11 cellular contexts compared by ENCODE assay signal in genomic region chr2:144595686-144596073, GRCh38.
DNase-seq lines count a peak whose midpoint lies in the region; ATAC-seq, FAIRE-seq and TF ChIP-seq lines count a peak whose summit lies in the region.
"Had no signal": no experiment of that assay in that cellular context is flagged by ENCODE, and none has a peak within 500 bp of the region (broad histone marks: within the 10 kb centered on the region; RNA-seq: fewer than 3 reads in every experiment).

No MANE protein-coding gene starts in this region.

- peak overlapping the region; percentile 96 for H2AFZ ChIP-seq in OCI-LY7 (ENCODE audit: low read length)

- peak overlapping the region; percentile 62 for H3K4me3 Mint-ChIP-seq in memory B cell
- H3K4me3 Mint-ChIP-seq in activated CD4-positive, alpha-beta T cell treated with anti-CD3 and anti-CD28 coated beads, Interleukin-2, amount 10 ng/mL, durations not matched to agents 7 days and 5 days = no peak overlapping the region

- H3K79me2 ChIP-seq in OCI-LY7 (ENCODE audit: insufficient read depth, low read depth, low read length) = no peaks in the 10 kb centered on the region

- DNase-seq in A549 (ENCODE audit: low read depth in 1 of 2, low spot score in 1 of 2) (no peak), OCI-LY7 (ENCODE audit: low spot score) (peak; percentile 82), memory B cell (ENCODE audit: low spot score in 2 of 2) (no peak)
- no peak for DNase-seq in NK-92 treated with Interleukin-12 subunit alpha and Interleukin-12 subunit beta, amount 100 ng/mL, for 24 hours (lab: John Stamatoyannopoulos, UW)
- DNase-seq in activated CD4-positive, alpha-beta T cell treated with anti-CD3 and anti-CD28 coated beads, Interleukin-2, amount 10 ng/mL, durations not matched to agents 7 days and 5 days = no peak
- DNase-seq in activated naive CD4-positive, alpha-beta T cell (lab: John Stamatoyannopoulos, UW) = no peak
- DNase-seq: activated CD4-positive, alpha-beta T cell treated with anti-CD3 and anti-CD28 coated beads, Interleukin-2, amount 50 U/mL, for 4 hours; NCI-H345 had no signal

- no peak for TF ChIP-seq EP300 in A549 (IDR thresholded peaks at IDR 0.05)

- H3K36me3 ChIP-seq in OCI-LY7 (ENCODE audit: insufficient read depth, low read length) = peaks cover 4% of the 10 kb centered on the region; the same call in 1 of the 2 replicates

- H3K4me3 ChIP-seq in A549 = no peak overlapping the region
- peak overlapping the region; percentile 59 for H3K4me3 ChIP-seq in OCI-LY7 (ENCODE audit: low read depth, low read length, poor library complexity, severe bottlenecking)
- H3K4me3 ChIP-seq: SK-N-MC had no signal

- no peaks in the 10 kb centered on the region for H3K36me3 Mint-ChIP-seq in memory B cell
- H3K36me3 Mint-ChIP-seq in activated CD4-positive, alpha-beta T cell treated with anti-CD3 and anti-CD28 coated beads, Interleukin-2, amount 10 ng/mL, durations not matched to agents 7 days and 5 days (ENCODE audit: low read depth) = no peaks in the 10 kb centered on the region

- WGBS in A549 (ENCODE audit: missing lambda C conversion rate) = 88% methylated on average over 4 of the region's 4 CpGs

- no peak for FAIRE-seq in A549 (lab: Jason Lieb, UNC)

- intact Hi-C loops in OCI-LY7 (cut with micrococcal nuclease; ENCODE audit: unreplicated experiment) = loop anchor here (5.0 kb wide), 2 partner anchors 33 to 107 kb away; no protein-coding TSS in a partner anchor

- TF ChIP-seq RAD21 in A549 (conservative IDR thresholded peaks at IDR 0.05 in 1 of 2, IDR thresholded peaks at IDR 0.05 in 1 of 2) = no peak

- H3K9me2 ChIP-seq in OCI-LY7 (ENCODE audit: insufficient read depth, low read length) = no peaks in the 10 kb centered on the region

- no peak for TF ChIP-seq CTCF in A549 (IDR thresholded peaks at IDR 0.05)
- TF ChIP-seq CTCF in OCI-LY7 (conservative IDR thresholded peaks at IDR 0.05; ENCODE audit: low read length) = no peak

- TF ChIP-seq POLR2A in A549 (IDR thresholded peaks at IDR 0.05; ENCODE audit: low read length) = no peak

- H3K27me3 Mint-ChIP-seq in memory B cell = no peaks in the 10 kb centered on the region
- H3K27me3 Mint-ChIP-seq in activated CD4-positive, alpha-beta T cell treated with anti-CD3 and anti-CD28 coated beads, Interleukin-2, amount 10 ng/mL, durations not matched to agents 7 days and 5 days = peaks cover 16% of the 10 kb centered on the region

- no peak overlapping the region for H3K27ac Mint-ChIP-seq in memory B cell
- no peak overlapping the region for H3K27ac Mint-ChIP-seq in activated CD4-positive, alpha-beta T cell treated with anti-CD3 and anti-CD28 coated beads, Interleukin-2, amount 10 ng/mL, durations not matched to agents 7 days and 5 days

- H3K9me3 Mint-ChIP-seq in memory B cell = no peaks in the 10 kb centered on the region
- H3K9me3 Mint-ChIP-seq in activated CD4-positive, alpha-beta T cell treated with anti-CD3 and anti-CD28 coated beads, Interleukin-2, amount 10 ng/mL, durations not matched to agents 7 days and 5 days = no peaks in the 10 kb centered on the region

- BruUV-seq in OCI-LY7 (replicated peaks; lab: Mats Ljungman, UMichigan) = no TSS peak

- no peaks in the 10 kb centered on the region for H4K20me1 ChIP-seq in OCI-LY7 (ENCODE audit: insufficient read depth, low read length)

- POLR2A ChIA-PET in A549 (lab: Yijun Ruan, JAX) = no interaction called here
- POLR2A ChIA-PET in OCI-LY7 (lab: Charles Lee) = interaction anchor here (0.6 to 3.7 kb wide), 11 partner anchors 9 to 141 kb away, joined by 3 to 24 read pairs (median 3); no protein-coding TSS in a partner anchor
- POLR2A ChIA-PET in activated CD4-positive, alpha-beta T cell treated with anti-CD3 and anti-CD28 coated beads, Interleukin-2, amount 10 ng/mL, durations not matched to agents 7 days and 5 days (lab: Charles Lee) = interaction anchor here (0.6 kb wide), 1 partner anchor 1201 kb away, joined by 4 read pairs; no protein-coding TSS in a partner anchor

- peak overlapping the region; percentile 67 for H3K4me2 ChIP-seq in A549
- H3K4me2 ChIP-seq in OCI-LY7 (ENCODE audit: low read length) = peak overlapping the region; percentile 94

- CTCF ChIA-PET in A549 (lab: Yijun Ruan, JAX) = no interaction called here
- CTCF ChIA-PET in OCI-LY7 (lab: Charles Lee; ENCODE audit: unreplicated experiment) = interaction anchor here (1.7 kb wide), 1 partner anchor 12 kb away, joined by 4 read pairs; no protein-coding TSS in a partner anchor
- CTCF ChIA-PET in activated CD4-positive, alpha-beta T cell treated with anti-CD3 and anti-CD28 coated beads, Interleukin-2, amount 10 ng/mL, durations not matched to agents 7 days and 5 days (lab: Charles Lee) = no interaction called here

- H3K27ac ChIP-seq in A549 (peak overlapping the region; percentile 45 to 47; a peak in 5 of 6 replicates), OCI-LY7 (ENCODE audit: low read depth, low read length, poor library complexity, severe bottlenecking) (peak overlapping the region; percentile 57)
- H3K27ac ChIP-seq: SK-N-MC had no signal

- peaks cover 16% of the 10 kb centered on the region for H3K4me1 Mint-ChIP-seq in memory B cell
- no peaks in the 10 kb centered on the region for H3K4me1 Mint-ChIP-seq in activated CD4-positive, alpha-beta T cell treated with anti-CD3 and anti-CD28 coated beads, Interleukin-2, amount 10 ng/mL, durations not matched to agents 7 days and 5 days

- peaks cover 16% of the 10 kb centered on the region for H3K4me1 ChIP-seq in A549
- peaks cover 37% of the 10 kb centered on the region for H3K4me1 ChIP-seq in OCI-LY7 (ENCODE audit: insufficient read depth, low read length, poor library complexity, severe bottlenecking)

- H3K9me3 ChIP-seq in A549 = peaks cover 2% of the 10 kb centered on the region; the same call in 1 of the 3 replicates
- H3K9me3 ChIP-seq in OCI-LY7 (ENCODE audit: low read length) = peaks cover 19% of the 10 kb centered on the region

- ATAC-seq in A549 (no peak), GM19324 (IDR thresholded peaks at IDR 0.05; ENCODE audit: low FRiP score, unreplicated experiment) (peak; percentile 44), memory B cell (ENCODE audit: low read depth) (peak; percentile 70), HG02970 (IDR thresholded peaks at IDR 0.05; ENCODE audit: low FRiP score, unreplicated experiment) (no peak)

TF ChIP-seq in A549, 52 proteins besides CTCF, POLR2A, EP300 and RAD21:
- no peak for TF ChIP-seq EHF (CRISPR knock-in tag; IDR thresholded peaks at IDR 0.05)
- TF ChIP-seq PBX3 (IDR thresholded peaks at IDR 0.05) = no peak
TF ChIP-seq in A549: peak in this region for 0.

Comparison
In these comparisons a context has a peak if more than half of its experiments do, and no peak if none do; other contexts are left out.
1. ATAC-seq: peak in GM19324 (single experiment) and memory B cell (single experiment); none in A549 (0 of 2) and HG02970 (single experiment).